ENCODE assay signal across 1 cellular context in the genomic region with DNA sequence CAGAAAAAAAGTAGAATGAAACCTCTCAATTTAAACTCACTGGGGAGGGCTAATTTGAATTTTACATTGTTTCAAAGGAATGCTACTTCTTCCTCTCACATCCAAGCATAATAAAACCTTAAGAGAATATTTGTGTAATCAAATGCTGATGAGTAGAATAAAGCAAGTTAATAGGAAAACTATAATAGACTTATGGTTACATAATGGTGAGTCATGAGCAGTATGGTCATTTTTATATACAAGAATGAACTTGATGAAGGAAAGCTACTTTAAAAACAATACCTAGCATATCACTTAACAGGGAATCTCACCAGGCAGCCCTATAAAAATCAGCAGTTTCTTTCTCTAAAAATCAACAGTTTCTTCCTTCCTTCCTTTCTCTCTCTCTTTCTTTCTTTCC.
TF ChIP-seq lines count a peak whose summit lies in the region.

No MANE protein-coding gene starts in this region.

TF ChIP-seq in GM23338, 12 proteins besides CTCF, POLR2A, EP300 and RAD21 (continued from another document):
- TF ChIP-seq, protein P1, sequence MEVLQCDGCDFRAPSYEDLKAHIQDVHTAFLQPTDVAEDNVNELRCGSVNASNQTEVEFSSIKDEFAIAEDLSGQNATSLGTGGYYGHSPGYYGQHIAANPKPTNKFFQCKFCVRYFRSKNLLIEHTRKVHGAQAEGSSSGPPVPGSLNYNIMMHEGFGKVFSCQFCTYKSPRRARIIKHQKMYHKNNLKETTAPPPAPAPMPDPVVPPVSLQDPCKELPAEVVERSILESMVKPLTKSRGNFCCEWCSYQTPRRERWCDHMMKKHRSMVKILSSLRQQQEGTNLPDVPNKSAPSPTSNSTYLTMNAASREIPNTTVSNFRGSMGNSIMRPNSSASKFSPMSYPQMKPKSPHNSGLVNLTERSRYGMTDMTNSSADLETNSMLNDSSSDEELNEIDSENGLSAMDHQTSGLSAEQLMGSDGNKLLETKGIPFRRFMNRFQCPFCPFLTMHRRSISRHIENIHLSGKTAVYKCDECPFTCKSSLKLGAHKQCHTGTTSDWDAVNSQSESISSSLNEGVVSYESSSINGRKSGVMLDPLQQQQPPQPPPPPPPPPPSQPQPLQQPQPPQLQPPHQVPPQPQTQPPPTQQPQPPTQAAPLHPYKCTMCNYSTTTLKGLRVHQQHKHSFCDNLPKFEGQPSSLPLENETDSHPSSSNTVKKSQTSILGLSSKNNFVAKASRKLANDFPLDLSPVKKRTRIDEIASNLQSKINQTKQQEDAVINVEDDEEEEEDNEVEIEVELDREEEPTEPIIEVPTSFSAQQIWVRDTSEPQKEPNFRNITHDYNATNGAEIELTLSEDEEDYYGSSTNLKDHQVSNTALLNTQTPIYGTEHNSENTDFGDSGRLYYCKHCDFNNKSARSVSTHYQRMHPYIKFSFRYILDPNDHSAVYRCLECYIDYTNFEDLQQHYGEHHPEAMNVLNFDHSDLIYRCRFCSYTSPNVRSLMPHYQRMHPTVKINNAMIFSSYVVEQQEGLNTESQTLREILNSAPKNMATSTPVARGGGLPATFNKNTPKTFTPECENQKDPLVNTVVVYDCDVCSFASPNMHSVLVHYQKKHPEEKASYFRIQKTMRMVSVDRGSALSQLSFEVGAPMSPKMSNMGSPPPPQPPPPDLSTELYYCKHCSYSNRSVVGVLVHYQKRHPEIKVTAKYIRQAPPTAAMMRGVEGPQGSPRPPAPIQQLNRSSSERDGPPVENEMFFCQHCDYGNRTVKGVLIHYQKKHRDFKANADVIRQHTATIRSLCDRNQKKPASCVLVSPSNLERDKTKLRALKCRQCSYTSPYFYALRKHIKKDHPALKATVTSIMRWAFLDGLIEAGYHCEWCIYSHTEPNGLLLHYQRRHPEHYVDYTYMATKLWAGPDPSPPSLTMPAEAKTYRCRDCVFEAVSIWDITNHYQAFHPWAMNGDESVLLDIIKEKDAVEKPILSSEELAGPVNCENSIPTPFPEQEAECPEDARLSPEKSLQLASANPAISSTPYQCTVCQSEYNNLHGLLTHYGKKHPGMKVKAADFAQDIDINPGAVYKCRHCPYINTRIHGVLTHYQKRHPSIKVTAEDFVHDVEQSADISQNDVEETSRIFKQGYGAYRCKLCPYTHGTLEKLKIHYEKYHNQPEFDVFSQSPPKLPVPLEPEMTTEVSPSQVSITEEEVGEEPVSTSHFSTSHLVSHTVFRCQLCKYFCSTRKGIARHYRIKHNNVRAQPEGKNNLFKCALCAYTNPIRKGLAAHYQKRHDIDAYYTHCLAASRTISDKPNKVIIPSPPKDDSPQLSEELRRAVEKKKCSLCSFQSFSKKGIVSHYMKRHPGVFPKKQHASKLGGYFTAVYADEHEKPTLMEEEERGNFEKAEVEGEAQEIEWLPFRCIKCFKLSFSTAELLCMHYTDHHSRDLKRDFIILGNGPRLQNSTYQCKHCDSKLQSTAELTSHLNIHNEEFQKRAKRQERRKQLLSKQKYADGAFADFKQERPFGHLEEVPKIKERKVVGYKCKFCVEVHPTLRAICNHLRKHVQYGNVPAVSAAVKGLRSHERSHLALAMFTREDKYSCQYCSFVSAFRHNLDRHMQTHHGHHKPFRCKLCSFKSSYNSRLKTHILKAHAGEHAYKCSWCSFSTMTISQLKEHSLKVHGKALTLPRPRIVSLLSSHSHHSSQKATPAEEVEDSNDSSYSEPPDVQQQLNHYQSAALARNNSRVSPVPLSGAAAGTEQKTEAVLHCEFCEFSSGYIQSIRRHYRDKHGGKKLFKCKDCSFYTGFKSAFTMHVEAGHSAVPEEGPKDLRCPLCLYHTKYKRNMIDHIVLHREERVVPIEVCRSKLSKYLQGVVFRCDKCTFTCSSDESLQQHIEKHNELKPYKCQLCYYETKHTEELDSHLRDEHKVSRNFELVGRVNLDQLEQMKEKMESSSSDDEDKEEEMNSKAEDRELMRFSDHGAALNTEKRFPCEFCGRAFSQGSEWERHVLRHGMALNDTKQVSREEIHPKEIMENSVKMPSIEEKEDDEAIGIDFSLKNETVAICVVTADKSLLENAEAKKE (CRISPR knock-in tag; IDR thresholded peaks at IDR 0.05), result no peak
- TF ChIP-seq ZNF114 (CRISPR knock-in tag; IDR thresholded peaks at IDR 0.05), result no peak
- TF ChIP-seq POLR2AphosphoS5 (IDR thresholded peaks at IDR 0.05; ENCODE audit: low read depth), result no peak
- TF ChIP-seq NANOG (IDR thresholded peaks at IDR 0.05; ENCODE audit: borderline replicate concordance), result no peak
- no peak for TF ChIP-seq EZH2 (IDR thresholded peaks at IDR 0.05; ENCODE audit: low read depth, unreplicated experiment)
- TF ChIP-seq JUNB (IDR thresholded peaks at IDR 0.05; ENCODE audit: unreplicated experiment), result no peak
- no peak for TF ChIP-seq ETS1 (IDR thresholded peaks at IDR 0.05)
